In genomic region chr18:56709463-56709862, GRCh38 we compare ENCODE assay signal across 7 cellular contexts. TPM values are rescaled to one million over a fixed set of nuclear protein-coding genes. Genes with fewer than 3 reads are reported as not detected.
DNase-seq lines count a peak whose midpoint lies in the region; ATAC-seq, FAIRE-seq and TF ChIP-seq lines count a peak whose summit lies in the region.

No MANE protein-coding gene starts in this region.

- DNase-seq in EL (peak; percentile 81), GM19239 (ENCODE audit: insufficient read length, low spot score) (no peak), NOMO-1 (lab: John Stamatoyannopoulos, UW; ENCODE audit: unreplicated experiment in 2 of 2) (peak; percentile 7 to 83), astrocyte of the hippocampus (ENCODE audit: low read depth, low spot score) (peak; percentile 77), myocyte (ENCODE audit: low read depth) (peak; percentile 66), omental fat pad (ENCODE audit: low spot score) (no peak)

- peak; percentile 70 for FAIRE-seq in GM19239 (lab: Jason Lieb, UNC)

- TF ChIP-seq CTCF in omental fat pad (IDR thresholded peaks at IDR 0.05): no peak

- ATAC-seq in HG03103 (IDR thresholded peaks at IDR 0.05; ENCODE audit: low read depth, unreplicated experiment) (peak; percentile 96), omental fat pad (ENCODE audit: low FRiP score) (no peak)

RNA-seq across cellular contexts. Expression of gene WDR7, which starts 58.3 kb away (rescaled TPM):
- 12.9 and 13.5 TPM in 2 replicates for total RNA-seq in myocyte
- 7.9 TPM for polyA plus RNA-seq in myocyte (2012)
- total RNA-seq in omental fat pad: 10 to 100 TPM; 16.2 to 39.4 (median 19.9) TPM

Comparison
In these comparisons a context has a peak if more than half of its experiments do, and no peak if none do; other contexts are left out.
1. DNase-seq: peak in EL (single experiment), NOMO-1 (2 of 2), astrocyte of the hippocampus (single experiment) and myocyte (single experiment); none in GM19239 (single experiment) and omental fat pad (single experiment).